ENCODE assay signal across 23 cellular contexts in genomic region chr6:37758647-37759046, GRCh38.
"Had no signal": no experiment of that assay in that cellular context is flagged by ENCODE, and none has a peak within 500 bp of the region (broad histone marks: within the 10 kb centered on the region; RNA-seq: fewer than 3 reads in every experiment).

No MANE protein-coding gene starts in this region.

- ATAC-seq: heart right ventricle, left lobe of liver, natural killer cell, sciatic nerve had no signal

- H3K36me3 ChIP-seq: esophagus muscularis mucosa, heart right ventricle, ovary, stomach, thyroid gland had no signal

- DNase-seq: dermis blood vessel endothelial cell; effector memory CD4-positive, alpha-beta T cell; foreskin melanocyte; glutamatergic neuron; heart right ventricle; hippocampal formation; immature natural killer cell; natural killer cell; occipital lobe; ovary; stimulated activated CD4-positive, alpha-beta T cell treated with anti-CD3 and anti-CD28 coated beads, Interleukin-12 subunit alpha, Interleukin-12 subunit beta, amount 100 ng/mL, for 4 hours; stimulated activated CD4-positive, alpha-beta T cell treated with anti-CD3 and anti-CD28 coated beads, Interleukin-1b, Interleukin-23, amount 100 ng/mL, for 48 hours; stimulated activated CD4-positive, alpha-beta T cell treated with anti-CD3 and anti-CD28 coated beads, Interleukin-4, amount 100 ng/mL, for 1 hour; stimulated activated CD8-positive, alpha-beta memory T cell treated with anti-CD3 and anti-CD28 coated beads, Interleukin-4, amount 100 ng/mL, for 48 hours; stimulated activated naive CD4-positive, alpha-beta T cell treated with Interleukin-2 at 50 U/mL for 16 hours; stomach; thyroid gland had no signal

- H3K27me3 ChIP-seq: ovary, stomach, thyroid gland had no signal

- H3K4me3 ChIP-seq: coronary artery, esophagus muscularis mucosa, heart right ventricle, lung, ovary, smooth muscle cell, stomach, thyroid gland had no signal

- H3K4me1 ChIP-seq: esophagus muscularis mucosa, heart right ventricle, thyroid gland had no signal

- H3K27ac ChIP-seq: coronary artery, esophagus muscularis mucosa, heart right ventricle, ovary, stomach, thyroid gland had no signal

- H3K9me3 ChIP-seq: esophagus muscularis mucosa, heart right ventricle, ovary, stomach, thyroid gland had no signal
